34 cellular contexts compared by ENCODE assay signal in the genomic region with DNA sequence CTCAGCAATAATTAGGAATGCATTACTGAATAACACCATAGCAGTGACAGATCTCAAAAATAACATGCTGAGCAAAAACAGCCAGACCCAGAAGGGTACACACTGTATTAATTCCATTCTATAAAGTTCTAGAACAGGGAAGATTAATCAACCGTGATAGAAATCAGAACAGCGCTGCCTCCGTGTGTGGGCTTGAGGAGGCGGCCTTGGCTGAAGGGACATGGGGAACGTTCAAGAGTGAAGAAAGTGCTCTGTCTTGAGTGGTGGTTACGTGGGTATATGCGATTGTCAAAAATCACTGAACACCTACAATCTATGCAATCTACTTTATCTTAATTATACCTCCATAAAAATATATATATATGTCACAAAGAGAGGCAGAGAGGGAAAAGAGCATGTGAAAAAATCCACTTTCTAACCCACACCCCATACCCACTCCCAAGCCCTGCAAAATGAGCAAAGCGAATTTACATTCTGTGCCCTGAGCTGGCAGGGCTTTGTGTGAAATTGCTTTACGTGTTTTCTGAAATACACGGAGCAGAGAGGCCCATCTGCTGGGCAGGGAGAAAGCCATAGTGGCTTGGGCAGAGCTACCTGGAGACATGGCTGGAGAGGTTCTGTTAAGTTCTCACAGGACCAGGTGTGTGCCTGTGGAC.
DNase-seq lines count a peak whose midpoint lies in the region; ATAC-seq, FAIRE-seq and TF ChIP-seq lines count a peak whose summit lies in the region.
"Had no signal": no experiment of that assay in that cellular context is flagged by ENCODE, and none has a peak within 500 bp of the region (broad histone marks: within the 10 kb centered on the region; RNA-seq: fewer than 3 reads in every experiment).

No MANE protein-coding gene starts in this region.

- DNase-seq in activated CD4-positive, alpha-beta T cell treated with anti-CD3 and anti-CD28 coated beads for 36 hours = peak; percentile 1
- no peak for DNase-seq in activated CD4-positive, alpha-beta T cell treated with anti-CD3 and anti-CD28 coated beads, Interleukin-2, amount 50 U/mL, for 48 hours
- DNase-seq in HTR-8/SVneo (ENCODE audit: insufficient read length, low spot score) (no peak), esophagus muscularis mucosa (ENCODE audit: extremely low spot score) (no peak), sciatic nerve (ENCODE audit: low spot score) (no peak), T-cell (no peak), pancreas (no peak)
- DNase-seq: activated naive CD4-positive, alpha-beta T cell; CD8-positive, alpha-beta T cell; endodermal cell; foreskin fibroblast; heart right ventricle; KBM-7; kidney; MG63; midbrain; naive thymus-derived CD4-positive, alpha-beta T cell; NCI-H2029; NCI-H524; NK-92 treated with Interleukin-12 subunit alpha and Interleukin-12 subunit beta, amount 100 ng/mL, for 24 hours; occipital lobe; PC-3; retina; SK-N-SH; stimulated activated naive CD4-positive, alpha-beta T cell treated with Interleukin-2 at 50 U/mL for 16 hours had no signal

- H3K36me3 ChIP-seq in esophagus muscularis mucosa (peaks cover 0 to 12% (median 8%) of the 10 kb centered on the region in 4 donors), pancreas (no peaks in the 10 kb centered on the region)
- H3K36me3 ChIP-seq: MG63, vagina had no signal

- FAIRE-seq in HTR-8/SVneo (lab: Jason Lieb, UNC) (peak; percentile 59), pancreas (lab: Jason Lieb, UNC) (no peak)
- FAIRE-seq: GM12878, H1, kidney, TTC549 had no signal

- H3K4me3 ChIP-seq in esophagus muscularis mucosa = no peak overlapping the region
- H3K4me3 ChIP-seq in pancreas = no peak overlapping the region
- H3K4me3 ChIP-seq: GM12878, heart right ventricle, MG63, skin epidermis, vagina had no signal

- intact Hi-C loops in activated CD4-positive, alpha-beta T cell treated with anti-CD3 and anti-CD28 coated beads for 36 hours (cut with DNase I, micrococcal nuclease) = no loop called here
- intact Hi-C loops in esophagus muscularis mucosa (cut with DNase I) (no loop called here), sciatic nerve (cut with DNase I) (no loop called here), pancreas (cut with DNase I) (no loop called here)

- H3K9me3 ChIP-seq in esophagus muscularis mucosa = no peaks in the 10 kb centered on the region
- H3K9me3 ChIP-seq in pancreas = no peaks in the 10 kb centered on the region
- H3K9me3 ChIP-seq: heart right ventricle, MG63, SK-N-SH, vagina had no signal

- TF ChIP-seq CTCF in esophagus muscularis mucosa (IDR thresholded peaks at IDR 0.05) (no peak), pancreas (IDR thresholded peaks at IDR 0.05) (no peak)

- H3K9me3 Mint-ChIP-seq in activated CD4-positive, alpha-beta T cell treated with anti-CD3 and anti-CD28 coated beads for 36 hours (ENCODE audit: low read depth) = no peaks in the 10 kb centered on the region
- H3K9me3 Mint-ChIP-seq in T-cell = no peaks in the 10 kb centered on the region
- H3K9me3 Mint-ChIP-seq: CD8-positive, alpha-beta T cell; dendritic cell treated with granulocyte-macrophage colony-stimulating factor and Interleukin-4, amounts not matched to agents 40 ng/mL and 50 ng/mL, for 4 days; endodermal cell; naive thymus-derived CD4-positive, alpha-beta T cell; T-helper 1 cell treated with Interleukin-12 subunit alpha and Interleukin-12 subunit beta and Interleukin-4 antibody, amounts not matched to agents 30 μg/mL and 1 μg/mL, for 36 hours had no signal

- no peaks in the 10 kb centered on the region for H3K27me3 ChIP-seq in esophagus muscularis mucosa
- no peaks in the 10 kb centered on the region for H3K27me3 ChIP-seq in pancreas
- H3K27me3 ChIP-seq: heart right ventricle, MG63, vagina had no signal

- H3K36me3 Mint-ChIP-seq in activated CD4-positive, alpha-beta T cell treated with anti-CD3 and anti-CD28 coated beads for 36 hours (ENCODE audit: low read depth) = peaks cover 85% of the 10 kb centered on the region
- H3K36me3 Mint-ChIP-seq in T-cell = peaks cover 56% of the 10 kb centered on the region

- 84% methylated on average over 10 of the region's 10 CpGs for WGBS in esophagus muscularis mucosa
- 82 to 90% methylated on average over 10 of the region's 10 CpGs for WGBS in pancreas, 2 donors

- no peak overlapping the region for H3K4me3 Mint-ChIP-seq in activated CD4-positive, alpha-beta T cell treated with anti-CD3 and anti-CD28 coated beads for 36 hours
- no peak overlapping the region for H3K4me3 Mint-ChIP-seq in T-cell
- H3K4me3 Mint-ChIP-seq: B cell; CD8-positive, alpha-beta T cell; dendritic cell treated with granulocyte-macrophage colony-stimulating factor and Interleukin-4, amounts not matched to agents 40 ng/mL and 50 ng/mL, for 4 days; endodermal cell; naive thymus-derived CD4-positive, alpha-beta T cell; T-helper 1 cell treated with Interleukin-12 subunit alpha and Interleukin-12 subunit beta and Interleukin-4 antibody, amounts not matched to agents 30 μg/mL and 1 μg/mL, for 36 hours had no signal

- CTCF ChIA-PET in activated CD4-positive, alpha-beta T cell treated with anti-CD3 and anti-CD28 coated beads for 36 hours (lab: Charles Lee) = interaction anchor here (0.6 kb wide), 1 partner anchor 14 kb away, joined by 3 read pairs; no protein-coding TSS in a partner anchor
- CTCF ChIA-PET in T-cell (lab: Charles Lee) = no interaction called here

- H3K4me1 Mint-ChIP-seq in activated CD4-positive, alpha-beta T cell treated with anti-CD3 and anti-CD28 coated beads for 36 hours = peaks cover 68% of the 10 kb centered on the region
- H3K4me1 Mint-ChIP-seq in T-cell = peaks cover 27 to 65% (median 41%) of the 10 kb centered on the region in 3 donors

- TF ChIP-seq POLR2A in esophagus muscularis mucosa (IDR thresholded peaks at IDR 0.05; ENCODE audit: low read depth) = no peak

- peak overlapping the region in 3 of 4 donors; percentile 3 to 51 (median 19) for H3K27ac ChIP-seq in esophagus muscularis mucosa (replicated peaks in 1 of 4)
- no peak overlapping the region for H3K27ac ChIP-seq in pancreas
- H3K27ac ChIP-seq: heart right ventricle, skin epidermis, vagina had no signal

- no peak for TF ChIP-seq EP300 in esophagus muscularis mucosa (IDR thresholded peaks at IDR 0.05)

- POLR2A ChIA-PET in activated CD4-positive, alpha-beta T cell treated with anti-CD3 and anti-CD28 coated beads for 36 hours (lab: Charles Lee) = no interaction called here
- POLR2A ChIA-PET in T-cell (lab: Charles Lee) = no interaction called here

- ATAC-seq in activated CD4-positive, alpha-beta T cell treated with anti-CD3 and anti-CD28 coated beads for 36 hours = no peak
- ATAC-seq in sciatic nerve (peak; percentile 17), T-cell (replicated peaks in 1 of 4) (no peak), pancreas (no peak), GM18858 (IDR thresholded peaks at IDR 0.05; ENCODE audit: unreplicated experiment) (no peak)
- ATAC-seq: CD8-positive, alpha-beta T cell; GM12878; heart right ventricle; naive thymus-derived CD4-positive, alpha-beta T cell; PC-3 had no signal

- H3K4me1 ChIP-seq in esophagus muscularis mucosa (peaks cover 5 to 17% (median 16%) of the 10 kb centered on the region in 4 donors), pancreas (no peaks in the 10 kb centered on the region)

- H3K27me3 Mint-ChIP-seq in activated CD4-positive, alpha-beta T cell treated with anti-CD3 and anti-CD28 coated beads for 36 hours = no peaks in the 10 kb centered on the region
- H3K27me3 Mint-ChIP-seq in T-cell = no peaks in the 10 kb centered on the region
- H3K27me3 Mint-ChIP-seq: B cell; dendritic cell treated with granulocyte-macrophage colony-stimulating factor and Interleukin-4, amounts not matched to agents 40 ng/mL and 50 ng/mL, for 4 days; naive thymus-derived CD4-positive, alpha-beta T cell had no signal

- H3K27ac Mint-ChIP-seq in activated CD4-positive, alpha-beta T cell treated with anti-CD3 and anti-CD28 coated beads for 36 hours = no peak overlapping the region
- H3K27ac Mint-ChIP-seq in T-cell = peak overlapping the region in 1 of 2 donors; percentile 13
- H3K27ac Mint-ChIP-seq: B cell; CD8-positive, alpha-beta T cell; dendritic cell treated with granulocyte-macrophage colony-stimulating factor and Interleukin-4, amounts not matched to agents 40 ng/mL and 50 ng/mL, for 4 days; endodermal cell; T-helper 1 cell treated with Interleukin-12 subunit alpha and Interleukin-12 subunit beta and Interleukin-4 antibody, amounts not matched to agents 30 μg/mL and 1 μg/mL, for 36 hours had no signal

Comparison
In these comparisons a context has a peak if more than half of its experiments do, and no peak if none do; other contexts are left out.
1. H3K27ac ChIP-seq: peak in esophagus muscularis mucosa (3 of 4); none in pancreas (0 of 4).